In the genomic region with DNA sequence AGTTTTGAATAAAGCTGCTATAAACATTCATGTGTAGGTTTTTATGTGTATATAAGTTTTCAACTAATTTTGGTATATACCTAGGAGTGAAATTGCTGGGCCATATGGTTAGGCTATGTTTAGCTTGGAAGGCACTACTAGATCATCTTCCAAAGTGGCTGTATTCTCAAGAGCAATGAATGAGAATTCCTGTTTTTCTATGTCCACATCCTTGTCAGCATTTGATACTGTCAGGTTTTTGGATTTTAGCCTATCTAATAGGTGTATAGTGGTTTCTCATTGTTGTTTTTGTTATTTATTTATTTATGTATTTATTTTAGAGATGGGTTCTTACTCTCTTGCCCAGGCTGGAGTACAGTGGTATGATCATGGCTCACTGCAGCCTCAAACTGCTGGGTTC, we compare ENCODE assay signal across 2 cellular contexts.
TF ChIP-seq lines count a peak whose summit lies in the region.

No MANE protein-coding gene starts in this region.

TF ChIP-seq in HepG2, 621 proteins besides CTCF, POLR2A, EP300 and RAD21:
- TF ChIP-seq ZNF7 (CRISPR knock-in tag; IDR thresholded peaks at IDR 0.05) = peak; percentile 63; the same call in 1 of the 2 replicates
- TF ChIP-seq, protein P1, sequence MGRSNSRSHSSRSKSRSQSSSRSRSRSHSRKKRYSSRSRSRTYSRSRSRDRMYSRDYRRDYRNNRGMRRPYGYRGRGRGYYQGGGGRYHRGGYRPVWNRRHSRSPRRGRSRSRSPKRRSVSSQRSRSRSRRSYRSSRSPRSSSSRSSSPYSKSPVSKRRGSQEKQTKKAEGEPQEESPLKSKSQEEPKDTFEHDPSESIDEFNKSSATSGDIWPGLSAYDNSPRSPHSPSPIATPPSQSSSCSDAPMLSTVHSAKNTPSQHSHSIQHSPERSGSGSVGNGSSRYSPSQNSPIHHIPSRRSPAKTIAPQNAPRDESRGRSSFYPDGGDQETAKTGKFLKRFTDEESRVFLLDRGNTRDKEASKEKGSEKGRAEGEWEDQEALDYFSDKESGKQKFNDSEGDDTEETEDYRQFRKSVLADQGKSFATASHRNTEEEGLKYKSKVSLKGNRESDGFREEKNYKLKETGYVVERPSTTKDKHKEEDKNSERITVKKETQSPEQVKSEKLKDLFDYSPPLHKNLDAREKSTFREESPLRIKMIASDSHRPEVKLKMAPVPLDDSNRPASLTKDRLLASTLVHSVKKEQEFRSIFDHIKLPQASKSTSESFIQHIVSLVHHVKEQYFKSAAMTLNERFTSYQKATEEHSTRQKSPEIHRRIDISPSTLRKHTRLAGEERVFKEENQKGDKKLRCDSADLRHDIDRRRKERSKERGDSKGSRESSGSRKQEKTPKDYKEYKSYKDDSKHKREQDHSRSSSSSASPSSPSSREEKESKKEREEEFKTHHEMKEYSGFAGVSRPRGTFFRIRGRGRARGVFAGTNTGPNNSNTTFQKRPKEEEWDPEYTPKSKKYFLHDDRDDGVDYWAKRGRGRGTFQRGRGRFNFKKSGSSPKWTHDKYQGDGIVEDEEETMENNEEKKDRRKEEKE (IDR thresholded peaks at IDR 0.05) = no peak
TF ChIP-seq in HepG2: peak in this region for 1.

TF ChIP-seq in K562, 482 proteins besides CTCF, POLR2A, EP300 and RAD21:
- no peak for TF ChIP-seq RHOXF2B (CRISPR knock-in tag; conservative IDR thresholded peaks at IDR 0.05)
- no peak for TF ChIP-seq ARHGAP35 (IDR thresholded peaks at IDR 0.05; ENCODE audit: partially characterized antibody)
- 0 out of 2 replicates have a peak, but pooled peaks have one; percentile 28 for TF ChIP-seq BCOR (IDR thresholded peaks at IDR 0.05)
- no peak for TF ChIP-seq ZNF217 (CRISPR knock-in tag; IDR thresholded peaks at IDR 0.05)
- no peak for TF ChIP-seq HDAC1 (IDR thresholded peaks at IDR 0.05)
- no peak for TF ChIP-seq POU5F1 (IDR thresholded peaks at IDR 0.05; ENCODE audit: borderline replicate concordance, low read depth, low read length, partially characterized antibody)
- no peak for TF ChIP-seq CHCHD3 (CRISPR knock-in tag; IDR thresholded peaks at IDR 0.05)
- no peak for TF ChIP-seq ZNF212 (CRISPR knock-in tag; IDR thresholded peaks at IDR 0.05)
- peak; percentile 76 for TF ChIP-seq RBM25 (IDR thresholded peaks at IDR 0.05; ENCODE audit: low read depth, low read length, severe bottlenecking)
TF ChIP-seq in K562: peak in this region for 2.
